ENCODE assay signal across 11 cellular contexts in the genomic region with DNA sequence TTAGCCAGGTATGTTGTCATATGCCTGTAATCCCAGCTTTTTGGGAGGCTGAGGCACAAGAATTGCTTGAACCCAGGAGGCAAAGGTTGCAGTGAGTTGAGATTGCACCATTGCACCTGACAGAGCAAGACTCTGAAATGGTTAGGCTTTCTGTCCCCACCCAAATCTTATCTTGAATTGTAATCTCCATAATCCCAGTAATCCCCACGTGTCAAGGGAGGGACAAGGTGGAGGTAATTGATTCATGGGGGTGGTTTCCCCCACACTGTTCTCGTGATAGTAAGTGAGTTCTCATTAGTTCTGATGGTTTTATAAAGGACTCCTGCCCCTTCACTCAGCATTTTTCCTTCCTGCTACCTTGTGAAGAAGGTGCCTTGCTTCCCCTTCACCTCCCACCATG. TPM values are rescaled to one million over a fixed set of nuclear protein-coding genes. Genes with fewer than 3 reads are reported as not detected.
"Had no signal": no experiment of that assay in that cellular context is flagged by ENCODE, and none has a peak within 500 bp of the region (broad histone marks: within the 10 kb centered on the region; RNA-seq: fewer than 3 reads in every experiment).

No MANE protein-coding gene starts in this region.

- H3K4me3 ChIP-seq: GM23248, HAP-1 had no signal

- H3K9ac ChIP-seq: GM23248 had no signal

- H2AFZ ChIP-seq: GM23248 had no signal

- H3K27ac ChIP-seq: GM23248 had no signal

- H3K4me1 ChIP-seq: HAP-1 had no signal

- H3K9me3 ChIP-seq: HAP-1 had no signal

- DNase-seq: GM23248, GOT3, H7, HFFc6, IMR-90, KBM-7 had no signal

- ATAC-seq: HCT116 had no signal

- FAIRE-seq: HTR-8/SVneo had no signal

- H3K36me3 ChIP-seq: HAP-1 had no signal

RNA-seq across cellular contexts. Expression of gene GLYAT, which starts 37.6 kb away (rescaled TPM):
- total RNA-seq: GM23248, H4, H7, HFFc6, HT-29, IMR-90 had no signal
- polyA plus RNA-seq: GM23248, IMR-90 had no signal
